ENCODE assay signal across 10 cellular contexts in the genomic region with DNA sequence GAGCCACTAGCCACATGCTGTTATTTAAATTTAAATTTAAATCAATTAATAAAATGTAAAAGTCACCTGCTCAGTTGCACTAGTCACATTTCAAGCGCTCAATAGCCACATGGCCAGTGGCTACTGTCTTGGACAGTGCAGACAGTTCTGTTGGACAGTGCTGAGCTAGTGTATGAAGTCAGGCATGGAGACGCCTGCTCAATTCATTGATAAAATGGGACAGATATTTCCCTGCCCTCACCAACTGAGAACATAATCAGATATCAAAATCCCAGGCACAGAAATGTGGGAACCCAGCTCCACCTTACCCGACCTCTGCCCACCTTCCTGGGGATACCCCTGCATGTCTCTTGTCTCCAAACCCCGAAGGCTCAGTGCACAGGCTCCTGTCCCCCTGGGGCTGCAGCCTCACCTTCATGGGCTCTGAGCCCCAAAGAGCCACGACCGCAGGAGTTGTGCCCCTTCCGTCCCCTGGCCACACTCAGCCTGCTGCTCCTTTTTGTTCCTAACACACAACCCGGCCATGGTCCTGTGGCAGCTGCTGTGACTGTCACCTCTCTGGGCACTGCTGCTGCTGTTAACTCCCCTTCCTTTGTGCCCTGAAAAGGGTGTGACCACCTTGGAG.
DNase-seq lines count a peak whose midpoint lies in the region; FAIRE-seq and TF ChIP-seq lines count a peak whose summit lies in the region.
"Had no signal": no experiment of that assay in that cellular context is flagged by ENCODE, and none has a peak within 500 bp of the region (broad histone marks: within the 10 kb centered on the region; RNA-seq: fewer than 3 reads in every experiment).

No MANE protein-coding gene starts in this region.

- H3K9me2 ChIP-seq in GM23248 (ENCODE audit: insufficient read depth): no peaks in the 10 kb centered on the region

- H3K4me3 ChIP-seq in GM23248: no peak overlapping the region
- no peak overlapping the region for H3K4me3 ChIP-seq in astrocyte (ENCODE audit: insufficient read depth, low read depth, low read length)
- H3K4me3 ChIP-seq in right atrium auricular region: no peak overlapping the region
- H3K4me3 ChIP-seq in skeletal muscle satellite cell (ENCODE audit: low read length): no peak overlapping the region

- POLR2A ChIA-PET in activated CD4-positive, alpha-beta memory T cell treated with anti-CD3 and anti-CD28 coated beads for 36 hours (lab: Charles Lee): no interaction called here

- no peak overlapping the region for H3K4me3 Mint-ChIP-seq in astrocyte (ENCODE audit: unreplicated experiment)
- no peak overlapping the region for H3K4me3 Mint-ChIP-seq in activated CD4-positive, alpha-beta memory T cell treated with anti-CD3 and anti-CD28 coated beads for 36 hours
- H3K4me3 Mint-ChIP-seq: nephron had no signal

- H3K9me3 Mint-ChIP-seq in astrocyte (ENCODE audit: unreplicated experiment): peaks cover 5% of the 10 kb centered on the region
- H3K9me3 Mint-ChIP-seq in activated CD4-positive, alpha-beta memory T cell treated with anti-CD3 and anti-CD28 coated beads for 36 hours: peaks cover 4% of the 10 kb centered on the region

- H3K9ac ChIP-seq in GM23248: peak overlapping the region; percentile 78
- H3K9ac ChIP-seq in astrocyte (ENCODE audit: low read length): peak overlapping the region; percentile 80
- H3K9ac ChIP-seq in skeletal muscle satellite cell (ENCODE audit: low read depth, low read length): peak overlapping the region; percentile 30

- H3K27me3 Mint-ChIP-seq in astrocyte (ENCODE audit: low read depth, unreplicated experiment): peaks cover 3% of the 10 kb centered on the region
- no peaks in the 10 kb centered on the region for H3K27me3 Mint-ChIP-seq in activated CD4-positive, alpha-beta memory T cell treated with anti-CD3 and anti-CD28 coated beads for 36 hours

- no peaks in the 10 kb centered on the region for H3K36me3 Mint-ChIP-seq in astrocyte (ENCODE audit: low read depth, unreplicated experiment)
- H3K36me3 Mint-ChIP-seq in activated CD4-positive, alpha-beta memory T cell treated with anti-CD3 and anti-CD28 coated beads for 36 hours: peaks cover 2% of the 10 kb centered on the region

- intact Hi-C loops in activated CD4-positive, alpha-beta memory T cell treated with anti-CD3 and anti-CD28 coated beads for 36 hours (cut with micrococcal nuclease): no loop called here

- in situ Hi-C loops in GM23248 (cut with MboI): no loop called here

- CTCF ChIA-PET in activated CD4-positive, alpha-beta memory T cell treated with anti-CD3 and anti-CD28 coated beads for 36 hours (lab: Charles Lee): no interaction called here

- TF ChIP-seq CTCF in astrocyte (IDR thresholded peaks at IDR 0.05; ENCODE audit: insufficient read depth, low read depth, low read length) (no peak), right atrium auricular region (IDR thresholded peaks at IDR 0.05) (no peak), D721Med (IDR thresholded peaks at IDR 0.05; ENCODE audit: insufficient read depth, missing control alignments) (no peak)

- H3F3A ChIP-seq in GM23248 (ENCODE audit: insufficient read depth): peaks cover 38% of the 10 kb centered on the region

- WGBS in GM23248 (ENCODE audit: low coverage in 1 of 2, low lambda C conversion rate in 2 of 2, missing lambda C conversion rate in 2 of 2), 2 experiments: 63 to 76% methylated on average over 6 to 8 of the region's 8 CpGs

- peaks cover 19% of the 10 kb centered on the region for H3K4me1 Mint-ChIP-seq in astrocyte (ENCODE audit: low read depth, unreplicated experiment)
- no peaks in the 10 kb centered on the region for H3K4me1 Mint-ChIP-seq in activated CD4-positive, alpha-beta memory T cell treated with anti-CD3 and anti-CD28 coated beads for 36 hours (ENCODE audit: low read depth)

- H3K4me1 ChIP-seq in GM23248 (ENCODE audit: insufficient read depth): peaks cover 31% of the 10 kb centered on the region
- peaks cover 56% of the 10 kb centered on the region for H3K4me1 ChIP-seq in astrocyte (ENCODE audit: insufficient read depth, low read length)
- H3K4me1 ChIP-seq in right atrium auricular region: peaks cover 0 to 52% of the 10 kb centered on the region in 2 donors
- H3K4me1 ChIP-seq in skeletal muscle satellite cell (ENCODE audit: control insufficient read depth, insufficient read depth, low read length): peaks cover 31% of the 10 kb centered on the region

- no peaks in the 10 kb centered on the region for H3K9me3 ChIP-seq in GM23248 (ENCODE audit: low read depth)
- H3K9me3 ChIP-seq in astrocyte (ENCODE audit: insufficient read depth, low read depth, low read length): no peaks in the 10 kb centered on the region
- H3K9me3 ChIP-seq in right atrium auricular region: no peaks in the 10 kb centered on the region
- H3K9me3 ChIP-seq in skeletal muscle satellite cell (replicated peaks; ENCODE audit: low read length): peaks cover 3% of the 10 kb centered on the region

- H3K79me2 ChIP-seq in GM23248 (ENCODE audit: insufficient read depth) (no peaks in the 10 kb centered on the region), astrocyte (ENCODE audit: insufficient read depth, low read length) (no peaks in the 10 kb centered on the region)

- no peak for DNase-seq in GM23248
- DNase-seq in astrocyte (ENCODE audit: low read depth): no peak
- DNase-seq in right atrium auricular region (ENCODE audit: low spot score): no peak
- DNase-seq in activated CD8-positive, alpha-beta memory T cell treated with anti-CD3 and anti-CD28 coated beads, Interleukin-2, amount 50 U/mL, for 48 hours: no peak
- DNase-seq in activated CD4-positive, alpha-beta memory T cell treated with anti-CD3 and anti-CD28 coated beads for 36 hours: no peak
- DNase-seq in effector CD8-positive, alpha-beta T cell (lab: John Stamatoyannopoulos, UW): no peak
- DNase-seq in D721Med (ENCODE audit: insufficient read length, low spot score): no peak
- DNase-seq: foreskin melanocyte had no signal

- H2AFZ ChIP-seq in GM23248 (no peak overlapping the region), astrocyte (ENCODE audit: low read depth, low read length) (no peak overlapping the region)

- H3K36me3 ChIP-seq in GM23248 (ENCODE audit: low read depth): no peaks in the 10 kb centered on the region
- no peaks in the 10 kb centered on the region for H3K36me3 ChIP-seq in astrocyte (ENCODE audit: insufficient read depth, low read length)
- no peaks in the 10 kb centered on the region for H3K36me3 ChIP-seq in right atrium auricular region
- no peaks in the 10 kb centered on the region for H3K36me3 ChIP-seq in skeletal muscle satellite cell (ENCODE audit: insufficient read depth, low read length)

- no peaks in the 10 kb centered on the region for H3K27me3 ChIP-seq in GM23248 (replicated peaks; ENCODE audit: insufficient read depth)
- H3K27me3 ChIP-seq in astrocyte (ENCODE audit: insufficient read depth, low read length): no peaks in the 10 kb centered on the region
- H3K27me3 ChIP-seq in right atrium auricular region: no peaks in the 10 kb centered on the region
- H3K27me3 ChIP-seq in skeletal muscle satellite cell (ENCODE audit: control insufficient read depth, insufficient read depth, low read length): no peaks in the 10 kb centered on the region

- peak overlapping the region; percentile 69 for H3K4me2 ChIP-seq in GM23248 (ENCODE audit: unreplicated experiment)
- peak overlapping the region; percentile 38 for H3K4me2 ChIP-seq in astrocyte (ENCODE audit: low read length)
- peak overlapping the region; percentile 68 for H3K4me2 ChIP-seq in skeletal muscle satellite cell (ENCODE audit: low read length)

- H3K27ac ChIP-seq in GM23248 (peak overlapping the region; percentile 96), astrocyte (ENCODE audit: low read depth, low read length) (peak overlapping the region; percentile 97), right atrium auricular region (peak overlapping the region; percentile 76 to 85)

- H4K20me1 ChIP-seq in GM23248 (ENCODE audit: insufficient read depth) (no peaks in the 10 kb centered on the region), astrocyte (ENCODE audit: insufficient read depth, low read length) (no peaks in the 10 kb centered on the region)

- no peak overlapping the region for H3K27ac Mint-ChIP-seq in astrocyte (ENCODE audit: unreplicated experiment)
- no peak overlapping the region for H3K27ac Mint-ChIP-seq in activated CD4-positive, alpha-beta memory T cell treated with anti-CD3 and anti-CD28 coated beads for 36 hours

- FAIRE-seq in astrocyte (lab: Jason Lieb, UNC) (no peak), D721Med (lab: Jason Lieb, UNC) (no peak)

Comparison
In these comparisons a context has a peak if more than half of its experiments do, and no peak if none do; other contexts are left out.
1. H3K9ac ChIP-seq: peak in every context shown above with its lines; median percentile 80 in astrocyte; 78 in GM23248; 30 in skeletal muscle satellite cell.